Comparison of ENCODE assay signal across 28 cellular contexts in genomic region chr2:238147791-238148190, GRCh38. TPM values are rescaled to one million over a fixed set of nuclear protein-coding genes. Genes with fewer than 3 reads are reported as not detected.
"Had no signal": no experiment of that assay in that cellular context is flagged by ENCODE, and none has a peak within 500 bp of the region (broad histone marks: within the 10 kb centered on the region; RNA-seq: fewer than 3 reads in every experiment).

No MANE protein-coding gene starts in this region.

- H3K4me3 ChIP-seq: heart left ventricle, left ventricle myocardium inferior, lung, mucosa of descending colon, pancreas, prostate gland, spleen, transverse colon, upper lobe of left lung, vagina had no signal

- H3K27ac ChIP-seq: heart left ventricle, left ventricle myocardium inferior, pancreas, prostate gland, spleen, transverse colon, upper lobe of left lung, vagina had no signal

- ATAC-seq: heart left ventricle; left colon; mucosa of descending colon; naive thymus-derived CD4-positive, alpha-beta T cell; natural killer cell treated with Interleukin-12 subunit alpha and Interleukin-12 subunit beta and Interleukin-15 and Interleukin-18, amount 100 ng/mL, for 72 hours; pancreas; sciatic nerve; stimulated activated effector memory CD8-positive, alpha-beta T cell treated with anti-CD3 and anti-CD28 coated beads, Interleukin-12 subunit alpha, Interleukin-12 subunit beta, amount 100 ng/mL, for 72 hours had no signal

- DNase-seq: heart left ventricle; hypothalamus; immature natural killer cell; kidney; left colon; left ventricle myocardium inferior; midbrain; mucosa of descending colon; naive thymus-derived CD4-positive, alpha-beta T cell; nucleus accumbens; posterior cingulate gyrus; small intestine; spleen; stimulated activated CD4-positive, alpha-beta T cell treated with anti-CD3 and anti-CD28 coated beads, Interleukin-4, amount 100 ng/mL, for 24 hours; stimulated activated naive CD4-positive, alpha-beta T cell; transverse colon had no signal

- H3K4me1 ChIP-seq: pancreas, prostate gland had no signal

- H3K27me3 ChIP-seq: heart left ventricle, pancreas, spleen, upper lobe of left lung, vagina had no signal

- H3K36me3 ChIP-seq: pancreas, prostate gland, spleen, transverse colon, upper lobe of left lung, vagina had no signal

- FAIRE-seq: islet of Langerhans, kidney, pancreas, small intestine had no signal

- H3K9me3 ChIP-seq: heart left ventricle, left ventricle myocardium inferior, mucosa of descending colon, pancreas, prostate gland, spleen, transverse colon, upper lobe of left lung, vagina had no signal

RNA-seq across cellular contexts. Expression of gene KLHL30, which starts 9.3 kb away (rescaled TPM):
- total RNA-seq: naive thymus-derived CD4-positive, alpha-beta T cell; natural killer cell treated with Interleukin-12 subunit alpha and Interleukin-12 subunit beta and Interleukin-15 and Interleukin-18, amount 100 ng/mL, for 72 hours; temporal lobe had no signal
- polyA plus RNA-seq: immature natural killer cell; naive thymus-derived CD4-positive, alpha-beta T cell; neural cell had no signal

RNA-seq across cellular contexts. Expression of gene ERFE, which starts 11.0 kb away (rescaled TPM):
- total RNA-seq: lower leg skin, vagina had no signal
- polyA plus RNA-seq: naive thymus-derived CD4-positive, alpha-beta T cell; neural cell had no signal

RNA-seq across cellular contexts. Expression of gene ESPNL, which starts 47.7 kb away (rescaled TPM):
- total RNA-seq: left ventricle myocardium inferior, sciatic nerve had no signal
- polyA plus RNA-seq: immature natural killer cell; naive thymus-derived CD4-positive, alpha-beta T cell had no signal
